Comparison of ENCODE assay signal across 21 cellular contexts in genomic region chr7:125648543-125648942, GRCh38.
"Had no signal": no experiment of that assay in that cellular context is flagged by ENCODE, and none has a peak within 500 bp of the region (broad histone marks: within the 10 kb centered on the region; RNA-seq: fewer than 3 reads in every experiment).

No MANE protein-coding gene starts in this region.

- H3K4me3 Mint-ChIP-seq: natural killer cell, type B pancreatic cell had no signal

- H3K4me1 ChIP-seq: esophagus squamous epithelium, lower lobe of right lung, prostate gland, right atrium auricular region, stomach, tibial artery had no signal

- H3K27ac Mint-ChIP-seq: natural killer cell had no signal

- H3K9me3 Mint-ChIP-seq: natural killer cell, type B pancreatic cell had no signal

- H3K27me3 Mint-ChIP-seq: type B pancreatic cell had no signal

- H3K4me3 ChIP-seq: dorsolateral prefrontal cortex, esophagus squamous epithelium, lower lobe of right lung, ovary, prostate gland, right atrium auricular region, smooth muscle cell, stomach, tibial artery had no signal

- H3K36me3 ChIP-seq: esophagus squamous epithelium, lower lobe of right lung, ovary, prostate gland, right atrium auricular region, stomach, tibial artery had no signal

- H3K27me3 ChIP-seq: dorsolateral prefrontal cortex, esophagus squamous epithelium, ovary, right atrium auricular region, stomach, tibial artery had no signal

- H3K27ac ChIP-seq: dorsolateral prefrontal cortex, esophagus squamous epithelium, lower lobe of right lung, ovary, prostate gland, right atrium auricular region, stomach, tibial artery had no signal

- ATAC-seq: left ventricle myocardium superior, lower lobe of right lung, natural killer cell, sciatic nerve had no signal

- H3K4me2 ChIP-seq: smooth muscle cell had no signal

- H3K36me3 Mint-ChIP-seq: natural killer cell, type B pancreatic cell had no signal

- DNase-seq: dorsolateral prefrontal cortex; effector CD4-positive, alpha-beta T cell; esophagus squamous epithelium; head of caudate nucleus; left ventricle myocardium superior; lower lobe of right lung; natural killer cell; occipital lobe; ovary; stimulated activated CD4-positive, alpha-beta T cell treated with anti-CD3 and anti-CD28 coated beads, Interleukin-12 subunit alpha, Interleukin-12 subunit beta, amount 100 ng/mL, for 4 hours; stimulated activated CD4-positive, alpha-beta T cell treated with anti-CD3 and anti-CD28 coated beads, Interleukin-1b, Interleukin-23, amount 100 ng/mL, for 48 hours; stimulated activated CD4-positive, alpha-beta T cell treated with anti-CD3 and anti-CD28 coated beads, Interleukin-4, amount 100 ng/mL, for 1 hour; stimulated activated CD8-positive, alpha-beta memory T cell treated with anti-CD3 and anti-CD28 coated beads, Interleukin-4, amount 100 ng/mL, for 48 hours; stimulated activated naive CD4-positive, alpha-beta T cell; stomach; tibial artery had no signal
